In genomic region chr1:222643937-222644648, GRCh38 we compare ENCODE assay signal across 8 cellular contexts. TPM values are rescaled to one million over a fixed set of nuclear protein-coding genes. Genes with fewer than 3 reads are reported as not detected.
DNase-seq lines count a peak whose midpoint lies in the region; ATAC-seq and TF ChIP-seq lines count a peak whose summit lies in the region.

No MANE protein-coding gene starts in this region.

- no peak for TF ChIP-seq CTCF in coronary artery (IDR thresholded peaks at IDR 0.05)

- H3K4me3 ChIP-seq in coronary artery: peak overlapping the region; percentile 76

- no peaks in the 10 kb centered on the region for H3K27me3 Mint-ChIP-seq in activated CD4-positive, alpha-beta T cell treated with anti-CD3 and anti-CD28 coated beads, Interleukin-2, amount 10 ng/mL, durations not matched to agents 7 days and 5 days

- H3K4me1 Mint-ChIP-seq in activated CD4-positive, alpha-beta T cell treated with anti-CD3 and anti-CD28 coated beads, Interleukin-2, amount 10 ng/mL, durations not matched to agents 7 days and 5 days: peaks cover 41% of the 10 kb centered on the region

- H3K27ac Mint-ChIP-seq in activated CD4-positive, alpha-beta T cell treated with anti-CD3 and anti-CD28 coated beads, Interleukin-2, amount 10 ng/mL, durations not matched to agents 7 days and 5 days: peak overlapping the region; percentile 100

- peak overlapping the region; percentile 84 to 98 for H3K27ac ChIP-seq in coronary artery
- H3K27ac ChIP-seq in layer of hippocampus (ENCODE audit: low read depth, low read length): peak overlapping the region; percentile 92

- no peaks in the 10 kb centered on the region for H3K27me3 ChIP-seq in layer of hippocampus (ENCODE audit: control insufficient read depth, insufficient read depth, low read length)

- H3K4me3 Mint-ChIP-seq in activated CD4-positive, alpha-beta T cell treated with anti-CD3 and anti-CD28 coated beads, Interleukin-2, amount 10 ng/mL, durations not matched to agents 7 days and 5 days: peak overlapping the region; percentile 100

- ATAC-seq in GM19351 (IDR thresholded peaks at IDR 0.05; ENCODE audit: unreplicated experiment): peak; percentile 96
- ATAC-seq in HG03520 (IDR thresholded peaks at IDR 0.05; ENCODE audit: unreplicated experiment): peak; percentile 94

- H3K9me3 Mint-ChIP-seq in activated CD4-positive, alpha-beta T cell treated with anti-CD3 and anti-CD28 coated beads, Interleukin-2, amount 10 ng/mL, durations not matched to agents 7 days and 5 days: no peaks in the 10 kb centered on the region

- H3K36me3 Mint-ChIP-seq in activated CD4-positive, alpha-beta T cell treated with anti-CD3 and anti-CD28 coated beads, Interleukin-2, amount 10 ng/mL, durations not matched to agents 7 days and 5 days (ENCODE audit: low read depth): peaks cover 26% of the 10 kb centered on the region

- CTCF ChIA-PET in activated CD4-positive, alpha-beta T cell treated with anti-CD3 and anti-CD28 coated beads, Interleukin-2, amount 10 ng/mL, durations not matched to agents 7 days and 5 days (lab: Charles Lee): interaction anchor here (0.7 to 2.8 kb wide), 5 partner anchors 10 to 179 kb away, joined by 3 to 11 read pairs (median 5); no protein-coding TSS in a partner anchor

- DNase-seq in C1 segment of cervical spinal cord (lab: John Stamatoyannopoulos, UW) (peak; percentile 73 to 97 (median 92)), NCI-H526 treated with DMSO at 0.1 percent for 48 hours (lab: John Stamatoyannopoulos, UW) (peak; percentile 94), coronary artery (ENCODE audit: low spot score) (peak; percentile 99)
- DNase-seq in activated CD4-positive, alpha-beta T cell treated with anti-CD3 and anti-CD28 coated beads, Interleukin-2, amount 10 ng/mL, durations not matched to agents 7 days and 5 days: peak; percentile 98
- peak; percentile 80 to 96 (median 92) for DNase-seq in stimulated activated CD4-positive, alpha-beta T cell treated with anti-CD3 and anti-CD28 coated beads, Interleukin-1b, Interleukin-23, amount 100 ng/mL, for 24 hours (ENCODE audit: low read depth in 4 of 4, low spot score in 1 of 4)

- POLR2A ChIA-PET in activated CD4-positive, alpha-beta T cell treated with anti-CD3 and anti-CD28 coated beads, Interleukin-2, amount 10 ng/mL, durations not matched to agents 7 days and 5 days (lab: Charles Lee): interaction anchor here (1.0 to 1.5 kb wide), 3 partner anchors 9 to 64 kb away, joined by 3 to 4 read pairs (median 3); no protein-coding TSS in a partner anchor

RNA-seq across cellular contexts. Expression of gene MIA3, which starts 26.2 kb away (rescaled TPM):
- total RNA-seq in activated CD4-positive, alpha-beta T cell treated with anti-CD3 and anti-CD28 coated beads, Interleukin-2, amount 10 ng/mL, durations not matched to agents 7 days and 5 days: 10 to 100 TPM; 51.1 to 67.9 TPM

RNA-seq across cellular contexts. Expression of gene TAF1A, which starts 54.4 kb away (rescaled TPM):
- total RNA-seq in activated CD4-positive, alpha-beta T cell treated with anti-CD3 and anti-CD28 coated beads, Interleukin-2, amount 10 ng/mL, durations not matched to agents 7 days and 5 days: 10 to 100 TPM in 1 of 2 experiments, 1 to 10 TPM in 1; 10.0 to 10.6 TPM

Comparison
In these comparisons a context has a peak if more than half of its experiments do, and no peak if none do; other contexts are left out.
1. Peak in every context shown above with its lines: DNase-seq, ATAC-seq, H3K4me3 ChIP-seq and H3K27ac ChIP-seq.